Comparison of ENCODE assay signal across 8 cellular contexts in the genomic region with DNA sequence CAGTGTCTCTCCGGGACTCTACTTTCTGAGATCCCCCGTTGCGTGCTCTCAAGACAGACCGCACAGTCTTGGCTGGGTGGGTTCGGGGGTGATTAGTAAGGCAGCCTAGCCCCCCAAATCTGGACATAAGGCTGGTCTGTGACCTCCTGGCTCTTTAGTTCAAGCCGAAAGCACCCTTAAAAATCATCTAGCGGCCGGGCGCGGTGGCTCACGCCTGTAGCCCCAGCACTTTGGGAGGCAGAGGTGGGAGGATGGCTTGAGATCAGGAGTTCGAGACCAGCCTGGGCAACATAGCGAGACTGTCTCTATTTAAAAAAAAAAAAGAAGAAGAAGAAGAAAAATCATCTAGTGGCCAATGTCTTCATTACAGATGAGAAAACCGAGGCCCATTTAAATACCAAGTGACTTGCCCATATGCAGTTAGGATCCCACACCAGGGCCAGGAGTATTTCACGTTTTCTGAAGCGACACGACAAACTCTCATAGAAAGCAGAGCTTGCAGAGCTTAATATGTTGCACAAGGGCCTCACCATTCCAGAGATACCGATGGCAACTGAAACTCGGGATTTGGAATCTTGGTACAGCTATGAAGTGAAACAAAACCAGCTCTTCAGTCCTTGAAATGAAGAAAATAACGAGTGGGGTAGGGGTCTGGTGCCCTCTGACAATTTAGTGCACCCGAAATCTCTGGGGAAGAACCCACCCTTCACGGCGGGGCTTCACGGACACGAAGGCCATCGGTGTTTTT. TPM values are rescaled to one million over a fixed set of nuclear protein-coding genes. Genes with fewer than 3 reads are reported as not detected.
DNase-seq lines count a peak whose midpoint lies in the region; ATAC-seq, FAIRE-seq and TF ChIP-seq lines count a peak whose summit lies in the region.

No MANE protein-coding gene starts in this region.

- WGBS in adrenal gland, 4 donors: 43 to 51% (median 46%) methylated on average over 24 to 26 of the region's 26 CpGs
- 58% methylated on average over 26 of the region's 26 CpGs for WGBS in thymus

- peak overlapping the region; percentile 98 for H3K4me3 ChIP-seq in AG10803 (ENCODE audit: low read length)
- peak overlapping the region; percentile 98 for H3K4me3 ChIP-seq in Jurkat, Clone E6-1 (ENCODE audit: low read length)
- H3K4me3 ChIP-seq in adrenal gland: peak overlapping the region in 2 of 4 donors; percentile 62 to 82
- peak overlapping the region; percentile 90 to 91 for H3K4me3 ChIP-seq in kidney (ENCODE audit: low read length in 2 of 2)
- H3K4me3 ChIP-seq in thymus (ENCODE audit: low read length): peak overlapping the region; percentile 58

- FAIRE-seq in kidney (lab: Jason Lieb, UNC): no peak

- ATAC-seq in GM21367 (IDR thresholded peaks at IDR 0.05; ENCODE audit: unreplicated experiment): no peak

- intact Hi-C loops in adrenal gland (cut with DNase I) (no loop called here), kidney (cut with DNase I) (no loop called here)

- TF ChIP-seq CTCF in AG10803 (conservative IDR thresholded peaks at IDR 0.05; ENCODE audit: low read length) (peak; percentile 27), adrenal gland (IDR thresholded peaks at IDR 0.05) (peak in 4 of 6 experiments; percentile 5 to 42 (median 14)), kidney (IDR thresholded peaks at IDR 0.05; ENCODE audit: borderline replicate concordance, extremely low read depth, insufficient read depth) (no peak)

- no peak for TF ChIP-seq POLR2A in adrenal gland (IDR thresholded peaks at IDR 0.05)

- H3K27ac ChIP-seq in adrenal gland: peak overlapping the region; percentile 67 to 95 (median 80)
- peak overlapping the region; percentile 84 to 93 for H3K27ac ChIP-seq in kidney (ENCODE audit: low read depth in 2 of 2, low read length in 2 of 2)
- H3K27ac ChIP-seq in thymus (ENCODE audit: low read depth): peak overlapping the region; percentile 89

- H3K9ac ChIP-seq in kidney (ENCODE audit: low read length in 2 of 2): peak overlapping the region in 1 of 2 donors; percentile 86

- no peaks in the 10 kb centered on the region for H3K27me3 ChIP-seq in adrenal gland
- H3K27me3 ChIP-seq in thymus (ENCODE audit: control insufficient read depth, insufficient read depth): peaks cover 2% of the 10 kb centered on the region

- no peaks in the 10 kb centered on the region for H3K9me3 ChIP-seq in adrenal gland (replicated peaks in 1 of 3)
- no peaks in the 10 kb centered on the region for H3K9me3 ChIP-seq in kidney (ENCODE audit: control insufficient read depth in 1 of 2, low read length in 2 of 2)
- H3K9me3 ChIP-seq in thymus (ENCODE audit: control insufficient read depth): no peaks in the 10 kb centered on the region

- H3K36me3 ChIP-seq in adrenal gland (replicated peaks in 1 of 2) (no peaks in the 10 kb centered on the region), kidney (ENCODE audit: control insufficient read depth in 1 of 2, insufficient read depth in 2 of 2, low read length in 2 of 2) (no peaks in the 10 kb centered on the region), thymus (ENCODE audit: control insufficient read depth, insufficient read depth) (peaks cover 3% of the 10 kb centered on the region)

- peaks cover 14 to 30% of the 10 kb centered on the region in 2 donors for H3K4me1 ChIP-seq in adrenal gland (replicated peaks in 1 of 2)
- H3K4me1 ChIP-seq in kidney (ENCODE audit: control insufficient read depth in 1 of 2, insufficient read depth in 1 of 2, low read depth in 1 of 2, low read length in 2 of 2): peaks cover 9 to 17% of the 10 kb centered on the region in 2 donors
- peaks cover 13% of the 10 kb centered on the region for H3K4me1 ChIP-seq in thymus (ENCODE audit: control insufficient read depth, insufficient read depth, low read length)

- DNase-seq in AG10803 (ENCODE audit: low read depth) (peak; percentile 74), adrenal gland (peak in 2 of 7 donors; percentile 19 to 59), kidney (no peak), mucosa of gallbladder (ENCODE audit: low spot score) (no peak), activated gamma-delta T cell (lab: John Stamatoyannopoulos, UW) (no peak)
- peak; percentile 48 for DNase-seq in Jurkat, Clone E6-1 (ENCODE audit: low read depth, low spot score)

RNA-seq across cellular contexts. Expression of gene HILPDA, which starts 0.7 kb away (rescaled TPM):
- 27.8 TPM for polyA plus RNA-seq in Jurkat, Clone E6-1 (2012; ENCODE audit: insufficient read depth, insufficient read length)
- total RNA-seq in adrenal gland (10 to 100 TPM in 1 of 8 donors, 1 to 10 TPM in 7; 3.0 to 15.5 (median 7.0) TPM), kidney (10.3 TPM), mucosa of gallbladder (7.4 TPM)
- polyA plus RNA-seq in adrenal gland (10 to 100 TPM in 1 of 3 donors, 1 to 10 TPM in 2; 4.1 to 16.0 (median 8.0) TPM), kidney (ENCODE audit: insufficient read depth, low read depth, low replicate concordance) (7.2 TPM), thymus (8.6 TPM)

RNA-seq across cellular contexts. Expression of gene METTL2B, which starts 21.6 kb away (rescaled TPM):
- polyA plus RNA-seq in Jurkat, Clone E6-1 (2012; ENCODE audit: insufficient read depth, insufficient read length): 27.0 TPM
- total RNA-seq in adrenal gland (10 to 100 TPM; 15.3 to 35.9 (median 27.4) TPM), kidney (26.0 TPM), mucosa of gallbladder (19.4 TPM)
- polyA plus RNA-seq in adrenal gland (10 to 100 TPM in 1 of 3 donors, 1 to 10 TPM in 2; 7.1 to 26.8 (median 9.8) TPM), kidney (ENCODE audit: insufficient read depth, low read depth, low replicate concordance) (11.8 TPM), thymus (11.6 TPM)

RNA-seq across cellular contexts. Expression of gene IMPDH1, which starts 45.2 kb away (rescaled TPM):
- 67.9 TPM for polyA plus RNA-seq in Jurkat, Clone E6-1 (2012; ENCODE audit: insufficient read depth, insufficient read length)
- 10 to 100 TPM; 22.0 to 52.4 (median 31.6) TPM for total RNA-seq in adrenal gland
- 10 to 100 TPM; 11.8 to 35.3 (median 33.5) TPM for polyA plus RNA-seq in adrenal gland
- 40.3 TPM for total RNA-seq in kidney
- polyA plus RNA-seq in kidney (ENCODE audit: insufficient read depth, low read depth, low replicate concordance): 20.9 TPM
- 27.2 TPM for polyA plus RNA-seq in thymus
- total RNA-seq in mucosa of gallbladder: 18.6 TPM

Comparison
In these comparisons a context has a peak if more than half of its experiments do, and no peak if none do; other contexts are left out.
1. DNase-seq: peak in AG10803 (single experiment) and Jurkat, Clone E6-1 (single experiment); none in kidney (single experiment), mucosa of gallbladder (single experiment) and activated gamma-delta T cell (single experiment).
2. Peak in every context shown above with its lines, with median percentiles within 50 percentile points of each other: H3K27ac ChIP-seq.